In genomic region chr3:143067201-143067600, GRCh38 we compare ENCODE assay signal across 19 cellular contexts. TPM values are rescaled to one million over a fixed set of nuclear protein-coding genes. Genes with fewer than 3 reads are reported as not detected.
DNase-seq lines count a peak whose midpoint lies in the region; ATAC-seq and TF ChIP-seq lines count a peak whose summit lies in the region.
"Had no signal": no experiment of that assay in that cellular context is flagged by ENCODE, and none has a peak within 500 bp of the region (broad histone marks: within the 10 kb centered on the region; RNA-seq: fewer than 3 reads in every experiment).

No MANE protein-coding gene starts in this region.

- no peak overlapping the region for H4K91ac ChIP-seq in trophoblast cell (ENCODE audit: low read depth, low read length)

- H3K36me3 Mint-ChIP-seq in naive thymus-derived CD4-positive, alpha-beta T cell: peaks cover 0 to 7% (median 0%) of the 10 kb centered on the region in 5 donors

- H4K12ac ChIP-seq in trophoblast cell (ENCODE audit: low read depth, low read length): no peak overlapping the region

- DNase-seq in AG20443 (ENCODE audit: low spot score) (peak; percentile 54), LHCN-M2 (ENCODE audit: low read depth) (peak; percentile 74), fibroblast of peridontal ligament (ENCODE audit: extremely low read depth) (peak; percentile 67), omental fat pad (ENCODE audit: low spot score) (no peak), trophoblast cell (no peak), superior temporal gyrus (ENCODE audit: extremely low spot score) (no peak)
- no peak for DNase-seq in naive thymus-derived CD4-positive, alpha-beta T cell
- DNase-seq: AML-193, DMS79 treated with DMSO at 0.1 percent for 48 hours, H9, MV-4-11, NCI-H2107, NCI-H510A, NCI-H774, Right ventricle myocardium superior had no signal

- H2BK12ac ChIP-seq in trophoblast cell (ENCODE audit: low read length): no peak overlapping the region

- no peak overlapping the region for H3K14ac ChIP-seq in trophoblast cell (ENCODE audit: low read length)

- H3K9me3 Mint-ChIP-seq in naive thymus-derived CD4-positive, alpha-beta T cell: peaks cover 0 to under 1% (median 0%) of the 10 kb centered on the region in 11 donors
- H3K9me3 Mint-ChIP-seq: H9 had no signal

- no peak overlapping the region for H2BK120ac ChIP-seq in trophoblast cell (ENCODE audit: insufficient read depth, low read length, poor library complexity)

- no peak overlapping the region for H3K4me3 Mint-ChIP-seq in naive thymus-derived CD4-positive, alpha-beta T cell
- H3K4me3 Mint-ChIP-seq: H9 had no signal

- H3K27ac Mint-ChIP-seq in naive thymus-derived CD4-positive, alpha-beta T cell: peak overlapping the region in 1 of 9 donors; percentile 18

- TF ChIP-seq CTCF in omental fat pad (IDR thresholded peaks at IDR 0.05): no peak

- H3K36me3 ChIP-seq in trophoblast cell (ENCODE audit: control insufficient read depth in 1 of 2, insufficient read depth in 2 of 2, low read length in 2 of 2): no peaks in the 10 kb centered on the region
- H3K36me3 ChIP-seq in naive thymus-derived CD4-positive, alpha-beta T cell (ENCODE audit: control insufficient read depth in 2 of 3, insufficient read depth in 3 of 3, low read length in 3 of 3): no peaks in the 10 kb centered on the region

- intact Hi-C loops in naive thymus-derived CD4-positive, alpha-beta T cell (cut with micrococcal nuclease): loop anchor here in 1 of 2 donors (10.0 kb wide), 1 partner anchor 608 kb away; no protein-coding TSS in a partner anchor

- H3K4me1 ChIP-seq in trophoblast cell (ENCODE audit: control insufficient read depth in 1 of 2, insufficient read depth in 2 of 2, low read length in 2 of 2): no peaks in the 10 kb centered on the region
- H3K4me1 ChIP-seq in naive thymus-derived CD4-positive, alpha-beta T cell (ENCODE audit: control insufficient read depth in 2 of 2, insufficient read depth in 2 of 2, low read length in 2 of 2): no peaks in the 10 kb centered on the region
- H3K4me1 ChIP-seq: A549 had no signal

- no peak overlapping the region for H3K27ac ChIP-seq in trophoblast cell (ENCODE audit: low read depth, low read length)
- H3K27ac ChIP-seq in naive thymus-derived CD4-positive, alpha-beta T cell (ENCODE audit: low read depth, low read length): no peak overlapping the region
- H3K27ac ChIP-seq: A549, C4-2B had no signal

- H2AK5ac ChIP-seq in trophoblast cell (ENCODE audit: low read length): no peak overlapping the region

- H3K4me1 Mint-ChIP-seq in naive thymus-derived CD4-positive, alpha-beta T cell: no peaks in the 10 kb centered on the region

- no peak overlapping the region for H3K23ac ChIP-seq in trophoblast cell (ENCODE audit: low read length)

- H3K79me2 ChIP-seq in trophoblast cell (ENCODE audit: control insufficient read depth, insufficient read depth, low read length, poor library complexity): no peaks in the 10 kb centered on the region

- H2AFZ ChIP-seq in trophoblast cell (ENCODE audit: insufficient read depth, low read length, poor library complexity): no peak overlapping the region

- CTCF ChIA-PET in naive thymus-derived CD4-positive, alpha-beta T cell (lab: Charles Lee): no interaction called here

- H3K27me3 ChIP-seq in trophoblast cell (ENCODE audit: insufficient read depth, low read length): no peaks in the 10 kb centered on the region
- H3K27me3 ChIP-seq in naive thymus-derived CD4-positive, alpha-beta T cell (ENCODE audit: control insufficient read depth in 2 of 2, insufficient read depth in 2 of 2, low read length in 2 of 2): no peaks in the 10 kb centered on the region

- H3K4ac ChIP-seq in trophoblast cell (ENCODE audit: low read depth, low read length): no peak overlapping the region

- ATAC-seq in omental fat pad (ENCODE audit: low FRiP score): peak; percentile 32
- no peak for ATAC-seq in HG02623 (IDR thresholded peaks at IDR 0.05; ENCODE audit: unreplicated experiment)
- no peak for ATAC-seq in naive thymus-derived CD4-positive, alpha-beta T cell
- ATAC-seq: A549, K562 had no signal

- no CpG with 5 or more reads among the region's 3 CpGs for WGBS in trophoblast cell (ENCODE audit: extremely low coverage, insufficient coverage, insufficient read length)

- H3K4me3 ChIP-seq in trophoblast cell (ENCODE audit: low read depth, low read length): no peak overlapping the region
- no peak overlapping the region for H3K4me3 ChIP-seq in naive thymus-derived CD4-positive, alpha-beta T cell (ENCODE audit: low read length)
- H3K4me3 ChIP-seq: A549, K562 had no signal

- no peak overlapping the region for H3K18ac ChIP-seq in trophoblast cell (ENCODE audit: low read length)

- no peak overlapping the region for H3K4me2 ChIP-seq in trophoblast cell (ENCODE audit: low read length)
- H3K4me2 ChIP-seq: A549 had no signal

- H3K79me1 ChIP-seq in trophoblast cell (ENCODE audit: low read length): no peaks in the 10 kb centered on the region

- no peaks in the 10 kb centered on the region for H3K27me3 Mint-ChIP-seq in naive thymus-derived CD4-positive, alpha-beta T cell

- H2BK5ac ChIP-seq in trophoblast cell (ENCODE audit: low read depth, low read length, poor library complexity): no peak overlapping the region

- POLR2A ChIA-PET in naive thymus-derived CD4-positive, alpha-beta T cell (lab: Charles Lee): interaction anchor here (0.6 kb wide), 1 partner anchor 60 kb away, joined by 4 read pairs; no protein-coding TSS in a partner anchor

- H4K8ac ChIP-seq in trophoblast cell (ENCODE audit: low read depth, low read length): no peak overlapping the region

- no peak overlapping the region for H3K9ac ChIP-seq in trophoblast cell (ENCODE audit: low read length)

- H3K9me3 ChIP-seq in trophoblast cell (ENCODE audit: insufficient read depth, low read depth, low read length): no peaks in the 10 kb centered on the region
- H3K9me3 ChIP-seq in naive thymus-derived CD4-positive, alpha-beta T cell (ENCODE audit: control insufficient read depth in 2 of 3, low read length in 3 of 3): no peaks in the 10 kb centered on the region
- H3K9me3 ChIP-seq: A549 had no signal

RNA-seq across cellular contexts. Expression of gene CHST2, which starts 52.4 kb away (rescaled TPM):
- 20.1 and 30.3 TPM in 2 replicates for total RNA-seq in LHCN-M2 (2014; rRNA removed)
- 10.3 TPM for polyA plus RNA-seq in LHCN-M2 (2012)
- total RNA-seq in omental fat pad: 10 to 100 TPM in 2 of 4 donors, 1 to 10 TPM in 2; 4.1 to 18.9 (median 12.3) TPM
- polyA plus RNA-seq in trophoblast cell (2013): 2.3 and 2.5 TPM in 2 replicates
- 10 to 100 TPM in 1 of 5 experiments, 1 to 10 TPM in 4; 3.4 to 12.3 (median 4.5) TPM for total RNA-seq in naive thymus-derived CD4-positive, alpha-beta T cell
- polyA plus RNA-seq in naive thymus-derived CD4-positive, alpha-beta T cell: 10 to 100 TPM in 1 of 2 donors, 1 to 10 TPM in 1; 6.6 to 11.5 TPM

Comparison
In these comparisons a context has a peak if more than half of its experiments do, and no peak if none do; other contexts are left out.
1. DNase-seq: peak in AG20443 (single experiment), LHCN-M2 (single experiment) and fibroblast of peridontal ligament (single experiment); none in omental fat pad (single experiment), trophoblast cell (0 of 2), naive thymus-derived CD4-positive, alpha-beta T cell (0 of 9) and superior temporal gyrus (single experiment).